ENCODE assay signal across 2 cellular contexts in the genomic region with DNA sequence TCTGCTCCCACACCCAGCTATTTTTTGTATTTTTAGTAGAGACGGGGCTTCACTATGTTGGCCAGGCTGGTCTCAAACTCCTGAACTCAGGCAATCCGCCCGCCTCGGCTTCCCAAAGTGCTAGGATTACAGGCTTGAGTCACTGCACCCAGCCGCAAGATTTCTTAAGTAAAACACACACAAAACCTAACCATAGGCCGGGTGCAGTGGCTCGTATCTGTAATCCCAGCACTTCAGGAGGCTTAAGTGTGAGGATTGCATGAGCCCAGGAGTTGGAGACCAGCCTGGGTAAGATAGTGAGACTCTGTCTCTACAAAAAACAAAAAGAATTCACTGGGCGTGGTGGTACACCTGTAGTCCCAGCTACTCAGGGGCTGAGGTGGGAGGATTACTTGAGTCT. TPM values are rescaled to one million over a fixed set of nuclear protein-coding genes. Genes with fewer than 3 reads are reported as not detected.
"Had no signal": no experiment of that assay in that cellular context is flagged by ENCODE, and none has a peak within 500 bp of the region (broad histone marks: within the 10 kb centered on the region; RNA-seq: fewer than 3 reads in every experiment).

No MANE protein-coding gene starts in this region.

RNA-seq across cellular contexts. Expression of gene PRRT1, which starts 51.5 kb away (rescaled TPM):
- total RNA-seq: PC-3, SJSA1 had no signal
